In genomic region chr21:29271927-29272333, GRCh38 we compare ENCODE assay signal across 12 cellular contexts. TPM values are rescaled to one million over a fixed set of nuclear protein-coding genes. Genes with fewer than 3 reads are reported as not detected.
DNase-seq lines count a peak whose midpoint lies in the region; ATAC-seq and TF ChIP-seq lines count a peak whose summit lies in the region.
"Had no signal": no experiment of that assay in that cellular context is flagged by ENCODE, and none has a peak within 500 bp of the region (broad histone marks: within the 10 kb centered on the region; RNA-seq: fewer than 3 reads in every experiment).

No MANE protein-coding gene starts in this region.

- H3K27ac ChIP-seq in hepatocyte: no peak overlapping the region
- no peak overlapping the region for H3K27ac ChIP-seq in WERI-Rb-1
- H3K27ac ChIP-seq: left lung had no signal

- H3K9me2 ChIP-seq in hepatocyte (replicated peaks; ENCODE audit: insufficient read depth): no peaks in the 10 kb centered on the region

- H4K20me1 ChIP-seq in hepatocyte (ENCODE audit: insufficient read depth, poor library complexity, severe bottlenecking): no peaks in the 10 kb centered on the region

- ATAC-seq in GM19463 (IDR thresholded peaks at IDR 0.05; ENCODE audit: unreplicated experiment) (no peak), GM19035 (IDR thresholded peaks at IDR 0.05; ENCODE audit: unreplicated experiment) (no peak)
- ATAC-seq: left lung had no signal

- no peak overlapping the region for H3K4me3 ChIP-seq in AG10803 (ENCODE audit: low read length)
- no peak overlapping the region for H3K4me3 ChIP-seq in hepatocyte
- no peak overlapping the region for H3K4me3 ChIP-seq in WERI-Rb-1 (ENCODE audit: low read depth, low read length)
- H3K4me3 ChIP-seq: left lung had no signal

- DNase-seq in AG10803 (ENCODE audit: low read depth) (peak; percentile 61), HuH-7 (ENCODE audit: low spot score) (peak; percentile 39), SKM-1 (lab: John Stamatoyannopoulos, UW; ENCODE audit: unreplicated experiment) (peak; percentile 17), hepatocyte (ENCODE audit: low spot score) (peak; percentile 33), WERI-Rb-1 (no peak), hypothalamus (lab: John Stamatoyannopoulos, UW) (no peak)
- DNase-seq: activated CD4-positive, alpha-beta T cell treated with anti-CD3 and anti-CD28 coated beads for 48 hours; CD8-positive, alpha-beta memory T cell; left lung; NCI-H748 treated with DMSO at 0.1 percent for 48 hours had no signal

- TF ChIP-seq CTCF in AG10803 (conservative IDR thresholded peaks at IDR 0.05; ENCODE audit: low read length) (no peak), hepatocyte (IDR thresholded peaks at IDR 0.05; ENCODE audit: poor library complexity) (no peak), WERI-Rb-1 (IDR thresholded peaks at IDR 0.05; ENCODE audit: low read depth, low read length) (no peak)

- H3K4me1 ChIP-seq in hepatocyte (ENCODE audit: insufficient read depth): no peaks in the 10 kb centered on the region

- H3K9me3 ChIP-seq in hepatocyte (ENCODE audit: low read depth) (no peaks in the 10 kb centered on the region), WERI-Rb-1 (ENCODE audit: severe bottlenecking) (no peaks in the 10 kb centered on the region)
- H3K9me3 ChIP-seq: left lung had no signal

- H3K27me3 ChIP-seq in hepatocyte (no peaks in the 10 kb centered on the region), WERI-Rb-1 (ENCODE audit: insufficient read depth, low read depth, severe bottlenecking) (no peaks in the 10 kb centered on the region)
- H3K27me3 ChIP-seq: left lung had no signal

- no peaks in the 10 kb centered on the region for H3K79me2 ChIP-seq in hepatocyte

- H3K36me3 ChIP-seq in hepatocyte (replicated peaks; ENCODE audit: insufficient read depth, low read depth): no peaks in the 10 kb centered on the region
- no peaks in the 10 kb centered on the region for H3K36me3 ChIP-seq in WERI-Rb-1
- H3K36me3 ChIP-seq: left lung had no signal

- 92% methylated on average over 6 of the region's 6 CpGs for WGBS in hepatocyte (ENCODE audit: low lambda C conversion rate, missing lambda C conversion rate)

- H2AFZ ChIP-seq in hepatocyte: no peak overlapping the region

- no peak overlapping the region for H3K4me2 ChIP-seq in hepatocyte

RNA-seq across cellular contexts. Expression of gene BACH1, which starts 26.8 kb away (rescaled TPM):
- total RNA-seq in hepatocyte: 69.8 and 79.8 TPM in 2 replicates
- 19.7 and 21.5 TPM in 2 replicates for polyA plus RNA-seq in hepatocyte

Comparison
In these comparisons a context has a peak if more than half of its experiments do, and no peak if none do; other contexts are left out.
1. DNase-seq: peak in AG10803 (single experiment), HuH-7 (single experiment), SKM-1 (single experiment) and hepatocyte (single experiment); none in WERI-Rb-1 (single experiment) and hypothalamus (0 of 51).